ENCODE assay signal across 22 cellular contexts in the genomic region with DNA sequence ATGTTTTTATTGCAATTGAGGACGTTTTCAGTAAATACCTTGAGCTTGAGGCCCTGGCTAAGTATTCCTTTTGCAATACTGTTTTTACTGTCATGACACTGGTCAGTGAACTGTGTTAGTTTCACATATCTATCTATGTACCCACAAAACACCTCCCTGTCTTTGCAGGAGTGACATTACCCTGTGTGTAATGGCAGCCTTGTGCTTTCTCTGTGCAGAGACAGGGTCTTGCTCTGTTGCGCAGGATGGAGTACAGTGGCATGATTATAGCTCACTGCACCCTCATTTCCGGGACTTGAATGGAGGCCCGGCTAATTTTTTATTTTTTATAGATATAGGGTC. TPM values are rescaled to one million over a fixed set of nuclear protein-coding genes. Genes with fewer than 3 reads are reported as not detected.
DNase-seq lines count a peak whose midpoint lies in the region; ATAC-seq, FAIRE-seq and TF ChIP-seq lines count a peak whose summit lies in the region.
"Had no signal": no experiment of that assay in that cellular context is flagged by ENCODE, and none has a peak within 500 bp of the region (broad histone marks: within the 10 kb centered on the region; RNA-seq: fewer than 3 reads in every experiment).

No MANE protein-coding gene starts in this region.

- BruUV-seq in HepG2 (replicated peaks; lab: Mats Ljungman, UMichigan) (no TSS peak), OCI-LY7 (replicated peaks; lab: Mats Ljungman, UMichigan) (no TSS peak)

- FAIRE-seq in HepG2 (lab: Jason Lieb, UNC) = no peak
- FAIRE-seq: GM18507, islet of Langerhans had no signal

- H3K4me3 ChIP-seq in HepG2 (replicated peaks in 1 of 3; ENCODE audit: insufficient read depth in 1 of 3, low read depth in 2 of 3, low read length in 3 of 3) (no peak overlapping the region), right lobe of liver (no peak overlapping the region), OCI-LY7 (ENCODE audit: low read depth, low read length, poor library complexity, severe bottlenecking) (no peak overlapping the region)
- H3K4me3 ChIP-seq: heart left ventricle, right atrium auricular region had no signal

- H4K20me1 ChIP-seq in HepG2 (ENCODE audit: insufficient read depth, low read length) (peaks cover 90% of the 10 kb centered on the region), OCI-LY7 (ENCODE audit: insufficient read depth, low read length) (peaks cover 96% of the 10 kb centered on the region)

- H3K27ac ChIP-seq in HepG2 (ENCODE audit: extremely low read length, insufficient read depth, low read length) (no peak overlapping the region), right lobe of liver (no peak overlapping the region), OCI-LY7 (ENCODE audit: low read depth, low read length, poor library complexity, severe bottlenecking) (no peak overlapping the region), RWPE1 (no peak overlapping the region)
- H3K27ac ChIP-seq: heart left ventricle, KMS-11, right atrium auricular region had no signal

- TF ChIP-seq POLR2A in HepG2 (IDR thresholded peaks at IDR 0.05; ENCODE audit: insufficient read depth in 1 of 2, low read depth in 2 of 2, low read length in 2 of 2) = peak in 1 of 2 experiments; percentile 25; a peak in 1 of 4 replicates
- no peak for TF ChIP-seq POLR2A in right lobe of liver (IDR thresholded peaks at IDR 0.05)

- TF ChIP-seq RAD21 in HepG2 (CRISPR knock-in tag; IDR thresholded peaks at IDR 0.05) = no peak

- no peaks in the 10 kb centered on the region for H3K9me2 ChIP-seq in OCI-LY7 (ENCODE audit: insufficient read depth, low read length)

- CTCF ChIA-PET in HepG2 (lab: Yijun Ruan, JAX; ENCODE audit: low intra/inter-chr PET ratio, low total read pairs) (interaction anchor here (1.8 kb wide), 1 partner anchor 113 kb away, joined by 7 read pairs; no protein-coding TSS in a partner anchor), OCI-LY7 (lab: Charles Lee; ENCODE audit: unreplicated experiment) (no interaction called here), RWPE1 (lab: Yijun Ruan, JAX) (no interaction called here)

- H3K36me3 Mint-ChIP-seq in glutamatergic neuron (ENCODE audit: unreplicated experiment) (no peaks in the 10 kb centered on the region), type B pancreatic cell (peaks cover 35% of the 10 kb centered on the region)

- peak overlapping the region; percentile 11 for H3K4me2 ChIP-seq in HepG2 (ENCODE audit: low read depth, low read length)
- peak overlapping the region; percentile 98 for H3K4me2 ChIP-seq in OCI-LY7 (ENCODE audit: low read length)
- H3K4me2 ChIP-seq: KMS-11 had no signal

- POLR2A ChIA-PET in HepG2 (lab: Yijun Ruan, JAX) = interaction anchor here (3.0 kb wide), 1 partner anchor 9 kb away, joined by 21 read pairs; the partner anchor contains the start of gene YBX1
- POLR2A ChIA-PET in OCI-LY7 (lab: Charles Lee) = interaction anchor here (0.7 to 1.6 kb wide), 3 partner anchors 8 to 284 kb away, joined by 3 to 8 read pairs (median 4); partner anchors contain the start of genes C1orf50, P3H1 and YBX1
- POLR2A ChIA-PET in RWPE1 (lab: Yijun Ruan, JAX; ENCODE audit: low non-redundant PET) = no interaction called here

- H3K9me3 ChIP-seq in HepG2 (ENCODE audit: low read length) = no peaks in the 10 kb centered on the region
- H3K9me3 ChIP-seq in right lobe of liver = no peaks in the 10 kb centered on the region
- no peaks in the 10 kb centered on the region for H3K9me3 ChIP-seq in OCI-LY7 (ENCODE audit: low read length)
- H3K9me3 ChIP-seq: heart left ventricle, right atrium auricular region had no signal

- in situ Hi-C loops in HepG2 (cut with HindIII; ENCODE audit: extremely low pct_ligation_motif_present, low pct_unique_long_range_greater_than_20kb) = no loop called here

- ATAC-seq in HepG2 (no peak), right lobe of liver (no peak), HG03045 (IDR thresholded peaks at IDR 0.05; ENCODE audit: unreplicated experiment) (no peak)
- ATAC-seq: heart left ventricle had no signal

- no peak overlapping the region for H3K9ac ChIP-seq in HepG2 (ENCODE audit: insufficient read depth, low read depth, low read length)
- H3K9ac ChIP-seq: KMS-11 had no signal

- H3K4me3 Mint-ChIP-seq in glutamatergic neuron (ENCODE audit: unreplicated experiment) (peak overlapping the region; percentile 55), type B pancreatic cell (peak overlapping the region; percentile 39)
- H3K4me3 Mint-ChIP-seq: T-helper 1 cell treated with Interleukin-12 subunit alpha and Interleukin-12 subunit beta and Interleukin-4 antibody, amounts not matched to agents 30 μg/mL and 1 μg/mL, for 36 hours had no signal

- DNase-seq in HepG2 (ENCODE audit: low spot score) (no peak), right lobe of liver (no peak), OCI-LY7 (ENCODE audit: low spot score) (no peak), glutamatergic neuron (no peak), type B pancreatic cell (ENCODE audit: extremely low spot score, unreplicated experiment) (no peak), RWPE1 (ENCODE audit: low spot score) (no peak)
- no peak for DNase-seq in stimulated activated CD4-positive, alpha-beta T cell treated with anti-CD3 and anti-CD28 coated beads, Interleukin-4, amount 100 ng/mL, for 1 hour
- DNase-seq: activated CD4-positive, CD25-positive, alpha-beta regulatory T cell; activated CD8-positive, alpha-beta memory T cell treated with anti-CD3 and anti-CD28 coated beads, Interleukin-2, amount 50 U/mL, for 4 hours; caudate nucleus; effector CD4-positive, alpha-beta T cell; heart left ventricle; mesendoderm; NCI-H2171 treated with DMSO at 0.1 percent for 48 hours; SHP77 treated with DMSO at 0.1 percent for 48 hours had no signal

- H3K36me3 ChIP-seq in HepG2 (replicated peaks in 1 of 2; ENCODE audit: control insufficient read depth in 1 of 2, insufficient read depth in 2 of 2, low read length in 2 of 2) = peaks cover 13 to 48% of the 10 kb centered on the region in 2 experiments
- peaks cover 0 to under 1% (median 0%) of the 10 kb centered on the region in 4 donors for H3K36me3 ChIP-seq in right lobe of liver
- peaks cover 100% of the 10 kb centered on the region for H3K36me3 ChIP-seq in OCI-LY7 (ENCODE audit: insufficient read depth, low read length)

- peaks cover 75% of the 10 kb centered on the region for H3K4me1 ChIP-seq in HepG2 (ENCODE audit: insufficient read depth, low read length)
- peaks cover 0 to 49% (median 13%) of the 10 kb centered on the region in 4 donors for H3K4me1 ChIP-seq in right lobe of liver
- peaks cover 62% of the 10 kb centered on the region for H3K4me1 ChIP-seq in OCI-LY7 (ENCODE audit: insufficient read depth, low read length, poor library complexity, severe bottlenecking)

- H3K79me2 ChIP-seq in HepG2 (ENCODE audit: insufficient read depth, low read length) (peaks cover 100% of the 10 kb centered on the region), OCI-LY7 (ENCODE audit: insufficient read depth, low read depth, low read length) (peaks cover 100% of the 10 kb centered on the region)

- WGBS in HepG2 (ENCODE audit: low lambda C conversion rate) = 76% methylated on average over 4 of the region's 4 CpGs
- 64% methylated on average over 4 of the region's 4 CpGs for WGBS in right lobe of liver (ENCODE audit: insufficient coverage, low coverage, low lambda C conversion rate, missing lambda C conversion rate)

- H2AFZ ChIP-seq in HepG2 (ENCODE audit: low read length) (no peak overlapping the region), OCI-LY7 (ENCODE audit: low read length) (no peak overlapping the region)

- no peaks in the 10 kb centered on the region for H3K27me3 ChIP-seq in HepG2 (ENCODE audit: control insufficient read depth in 1 of 2, insufficient read depth in 2 of 2, low read length in 2 of 2)
- no peaks in the 10 kb centered on the region for H3K27me3 ChIP-seq in right lobe of liver
- H3K27me3 ChIP-seq: heart left ventricle, right atrium auricular region had no signal

- H3K9me3 Mint-ChIP-seq in glutamatergic neuron (ENCODE audit: unreplicated experiment) (no peaks in the 10 kb centered on the region), type B pancreatic cell (no peaks in the 10 kb centered on the region)
- H3K9me3 Mint-ChIP-seq: T-helper 1 cell treated with Interleukin-12 subunit alpha and Interleukin-12 subunit beta and Interleukin-4 antibody, amounts not matched to agents 30 μg/mL and 1 μg/mL, for 36 hours had no signal

- no peaks in the 10 kb centered on the region for H3K27me3 Mint-ChIP-seq in glutamatergic neuron (ENCODE audit: unreplicated experiment)
- H3K27me3 Mint-ChIP-seq in type B pancreatic cell = no peaks in the 10 kb centered on the region

- TF ChIP-seq EP300 in HepG2 (IDR thresholded peaks at IDR 0.05; ENCODE audit: low read depth in 2 of 2, low read length in 2 of 2) (no peak), HepG2 (CRISPR knock-in tag; IDR thresholded peaks at IDR 0.05; ENCODE audit: borderline replicate concordance) (no peak)

- intact Hi-C loops in HepG2 (cut with micrococcal nuclease; ENCODE audit: unreplicated experiment) (no loop called here), right lobe of liver (cut with DNase I) (no loop called here), OCI-LY7 (cut with micrococcal nuclease; ENCODE audit: unreplicated experiment) (no loop called here)

- H3K27ac Mint-ChIP-seq in glutamatergic neuron (ENCODE audit: unreplicated experiment) (peak overlapping the region; percentile 44), type B pancreatic cell (peak overlapping the region; percentile 37)

- H3K4me1 Mint-ChIP-seq in glutamatergic neuron (ENCODE audit: low read depth, unreplicated experiment) (peaks cover 38% of the 10 kb centered on the region), type B pancreatic cell (ENCODE audit: unreplicated experiment) (peaks cover 57% of the 10 kb centered on the region)

- TF ChIP-seq CTCF in HepG2 (CRISPR knock-in tag; IDR thresholded peaks at IDR 0.05) (no peak), right lobe of liver (IDR thresholded peaks at IDR 0.05) (no peak), OCI-LY7 (conservative IDR thresholded peaks at IDR 0.05; ENCODE audit: low read length) (no peak), glutamatergic neuron (IDR thresholded peaks at IDR 0.05; ENCODE audit: partially characterized antibody, unreplicated experiment) (no peak), type B pancreatic cell (conservative IDR thresholded peaks at IDR 0.05) (no peak), RWPE1 (conservative IDR thresholded peaks at IDR 0.05; ENCODE audit: low read depth) (no peak)

RNA-seq across cellular contexts. Expression of gene YBX1, which starts 8.9 kb away (rescaled TPM):
- total RNA-seq in HepG2 (2016; rRNA removed; fragmentation: Illumina TruSeq; extraction: Trizol) (500 and 628 TPM in 2 replicates), right lobe of liver (100 to 1,000 TPM; 144 to 325 (median 207) TPM), OCI-LY7 (2022) (956 and 965 TPM in 2 replicates), glutamatergic neuron (ENCODE audit: unreplicated experiment) (531 TPM), type B pancreatic cell (ENCODE audit: low replicate concordance) (508 and 709 TPM in 2 replicates)
- 2,635 and 2,855 TPM in 2 replicates for total RNA-seq in HepG2 (2016; cell fraction: cytosol; rRNA removed; fragmentation: Illumina TruSeq; extraction: Trizol; ENCODE audit: low read depth)
- total RNA-seq in HepG2 (2016; cell fraction: insoluble cytoplasmic fraction; rRNA removed; fragmentation: Illumina TruSeq; extraction: Trizol) = 446 and 624 TPM in 2 replicates
- 2,272 and 2,458 TPM in 2 replicates for total RNA-seq in HepG2 (2016; cell fraction: membrane; rRNA removed; fragmentation: Illumina TruSeq; extraction: Trizol)
- 173 and 199 TPM in 2 replicates for total RNA-seq in HepG2 (2016; cell fraction: nucleus; rRNA removed; fragmentation: Illumina TruSeq; extraction: Trizol)
- polyA plus RNA-seq in HepG2 (2011; rRNA removed) = 228 and 339 TPM in 2 replicates
- polyA plus RNA-seq in HepG2 (2011; cell fraction: cytosol; rRNA removed) = 382 and 398 TPM in 2 replicates
- polyA plus RNA-seq in HepG2 (2011; cell fraction: nucleus; rRNA removed) = 111 and 112 TPM in 2 replicates
- polyA plus RNA-seq in HepG2 (2012) = 423 and 572 TPM in 2 replicates
- 6,320 and 6,728 TPM in 2 replicates for polyA plus RNA-seq in HepG2 (2016; cell fraction: cytosol; fragmentation: Illumina TruSeq; extraction: Trizol; ENCODE audit: low read depth)
- polyA plus RNA-seq in HepG2 (2016; cell fraction: insoluble cytoplasmic fraction; fragmentation: Illumina TruSeq; extraction: Trizol; ENCODE audit: low read depth) = 864 and 1,004 TPM in 2 replicates
- 4,286 and 4,875 TPM in 2 replicates for polyA plus RNA-seq in HepG2 (2016; cell fraction: membrane; fragmentation: Illumina TruSeq; extraction: Trizol; ENCODE audit: low read depth)
- polyA plus RNA-seq in HepG2 (2016; cell fraction: nucleus; fragmentation: Illumina TruSeq; extraction: Trizol; ENCODE audit: insufficient read depth, low read depth) = 505 and 511 TPM in 2 replicates
- 85.6 and 223 TPM in 2 replicates for polyA minus RNA-seq in HepG2 (2011; rRNA and poly(A)+ RNA removed; ENCODE audit: low replicate concordance)
- polyA minus RNA-seq in HepG2 (2011; cell fraction: cytosol; rRNA and poly(A)+ RNA removed) = 140 and 193 TPM in 2 replicates
- 69.1 and 71.2 TPM in 2 replicates for polyA minus RNA-seq in HepG2 (2011; cell fraction: nucleus; rRNA and poly(A)+ RNA removed)
- total RNA-seq in OCI-LY7 (2014; rRNA removed; shearing (Covaris generic)) = 750 and 887 TPM in 2 replicates

RNA-seq across cellular contexts. Expression of gene PPIH, which starts 32.9 kb away (rescaled TPM):
- total RNA-seq in HepG2 (2016; rRNA removed; fragmentation: Illumina TruSeq; extraction: Trizol) (72.6 and 93.3 TPM in 2 replicates), right lobe of liver (10 to 100 TPM in 2 of 6 experiments, 1 to 10 TPM in 4; 8.1 to 14.9 (median 9.2) TPM), OCI-LY7 (2022) (81.3 and 100 TPM in 2 replicates), glutamatergic neuron (ENCODE audit: unreplicated experiment) (22.6 TPM), type B pancreatic cell (ENCODE audit: low replicate concordance) (42.5 and 58.9 TPM in 2 replicates)
- total RNA-seq in HepG2 (2016; cell fraction: cytosol; rRNA removed; fragmentation: Illumina TruSeq; extraction: Trizol; ENCODE audit: low read depth) = 20.2 and 21.3 TPM in 2 replicates
- 76.3 and 109 TPM in 2 replicates for total RNA-seq in HepG2 (2016; cell fraction: insoluble cytoplasmic fraction; rRNA removed; fragmentation: Illumina TruSeq; extraction: Trizol)
- 24.6 and 26.1 TPM in 2 replicates for total RNA-seq in HepG2 (2016; cell fraction: membrane; rRNA removed; fragmentation: Illumina TruSeq; extraction: Trizol)
- total RNA-seq in HepG2 (2016; cell fraction: nucleus; rRNA removed; fragmentation: Illumina TruSeq; extraction: Trizol) = 37.4 and 40.5 TPM in 2 replicates
- 18.7 and 29.9 TPM in 2 replicates for polyA plus RNA-seq in HepG2 (2011; rRNA removed)
- polyA plus RNA-seq in HepG2 (2011; cell fraction: cytosol; rRNA removed) = 22.9 and 28.2 TPM in 2 replicates
- 14.9 TPM in 2 replicates for polyA plus RNA-seq in HepG2 (2011; cell fraction: nucleus; rRNA removed)
- 11.7 and 27.7 TPM in 2 replicates for polyA plus RNA-seq in HepG2 (2012)
- 19.5 and 21.5 TPM in 2 replicates for polyA plus RNA-seq in HepG2 (2016; cell fraction: cytosol; fragmentation: Illumina TruSeq; extraction: Trizol; ENCODE audit: low read depth)
- polyA plus RNA-seq in HepG2 (2016; cell fraction: insoluble cytoplasmic fraction; fragmentation: Illumina TruSeq; extraction: Trizol; ENCODE audit: low read depth) = 116 and 122 TPM in 2 replicates
- 20.9 and 23.8 TPM in 2 replicates for polyA plus RNA-seq in HepG2 (2016; cell fraction: membrane; fragmentation: Illumina TruSeq; extraction: Trizol; ENCODE audit: low read depth)
- polyA plus RNA-seq in HepG2 (2016; cell fraction: nucleus; fragmentation: Illumina TruSeq; extraction: Trizol; ENCODE audit: insufficient read depth, low read depth) = 53.7 and 57.5 TPM in 2 replicates
- 10.2 and 39.1 TPM in 2 replicates for polyA minus RNA-seq in HepG2 (2011; rRNA and poly(A)+ RNA removed; ENCODE audit: low replicate concordance)
- 5.0 and 11.2 TPM in 2 replicates for polyA minus RNA-seq in HepG2 (2011; cell fraction: cytosol; rRNA and poly(A)+ RNA removed)
- polyA minus RNA-seq in HepG2 (2011; cell fraction: nucleus; rRNA and poly(A)+ RNA removed) = 20.1 and 20.9 TPM in 2 replicates
- total RNA-seq in OCI-LY7 (2014; rRNA removed; shearing (Covaris generic)) = 74.4 and 95.7 TPM in 2 replicates

RNA-seq across cellular contexts. Expression of gene CLDN19, which starts 48.9 kb away (rescaled TPM):
- total RNA-seq in HepG2 (2016; rRNA removed; fragmentation: Illumina TruSeq; extraction: Trizol) (4.3 and 7.6 TPM in 2 replicates), right lobe of liver (1 to 10 TPM in 1 of 6 experiments, not detected in 5; 1.0 TPM), OCI-LY7 (2022) (not detected in 2 replicates), glutamatergic neuron (ENCODE audit: unreplicated experiment) (not detected), type B pancreatic cell (ENCODE audit: low replicate concordance) (0.33 and 2.3 TPM in 2 replicates)
- 1.0 and 1.9 TPM in 2 replicates for total RNA-seq in HepG2 (2016; cell fraction: cytosol; rRNA removed; fragmentation: Illumina TruSeq; extraction: Trizol; ENCODE audit: low read depth)
- 3.7 and 6.4 TPM in 2 replicates for total RNA-seq in HepG2 (2016; cell fraction: insoluble cytoplasmic fraction; rRNA removed; fragmentation: Illumina TruSeq; extraction: Trizol)
- 4.7 and 5.3 TPM in 2 replicates for total RNA-seq in HepG2 (2016; cell fraction: membrane; rRNA removed; fragmentation: Illumina TruSeq; extraction: Trizol)
- total RNA-seq in HepG2 (2016; cell fraction: nucleus; rRNA removed; fragmentation: Illumina TruSeq; extraction: Trizol) = 5.6 and 6.8 TPM in 2 replicates
- polyA plus RNA-seq in HepG2 (2011; rRNA removed) = 5.0 and 5.3 TPM in 2 replicates
- 3.6 and 5.9 TPM in 2 replicates for polyA plus RNA-seq in HepG2 (2011; cell fraction: cytosol; rRNA removed)
- polyA plus RNA-seq in HepG2 (2011; cell fraction: nucleus; rRNA removed) = 4.7 and 5.6 TPM in 2 replicates
- polyA plus RNA-seq in HepG2 (2012) = 2.5 and 3.7 TPM in 2 replicates
- polyA plus RNA-seq in HepG2 (2016; cell fraction: cytosol; fragmentation: Illumina TruSeq; extraction: Trizol; ENCODE audit: low read depth) = 2.8 and 3.0 TPM in 2 replicates
- polyA plus RNA-seq in HepG2 (2016; cell fraction: insoluble cytoplasmic fraction; fragmentation: Illumina TruSeq; extraction: Trizol; ENCODE audit: low read depth) = 3.9 and 4.5 TPM in 2 replicates
- polyA plus RNA-seq in HepG2 (2016; cell fraction: membrane; fragmentation: Illumina TruSeq; extraction: Trizol; ENCODE audit: low read depth) = 5.5 TPM in 2 replicates
- polyA plus RNA-seq in HepG2 (2016; cell fraction: nucleus; fragmentation: Illumina TruSeq; extraction: Trizol; ENCODE audit: insufficient read depth, low read depth) = 8.6 and 9.4 TPM in 2 replicates
- polyA minus RNA-seq in HepG2 (2011; rRNA and poly(A)+ RNA removed; ENCODE audit: low replicate concordance) = 10.8 TPM in 1 of 2 replicates, not detected in the other
- 2.8 and 2.9 TPM in 2 replicates for polyA minus RNA-seq in HepG2 (2011; cell fraction: cytosol; rRNA and poly(A)+ RNA removed)
- polyA minus RNA-seq in HepG2 (2011; cell fraction: nucleus; rRNA and poly(A)+ RNA removed) = 1.2 and 2.1 TPM in 2 replicates
- total RNA-seq in OCI-LY7 (2014; rRNA removed; shearing (Covaris generic)) = not detected in 2 replicates
- total RNA-seq: fibroblast of lung had no signal
- polyA plus RNA-seq: fibroblast of lung had no signal
